ENCODE assay signal across 18 cellular contexts in the genomic region with DNA sequence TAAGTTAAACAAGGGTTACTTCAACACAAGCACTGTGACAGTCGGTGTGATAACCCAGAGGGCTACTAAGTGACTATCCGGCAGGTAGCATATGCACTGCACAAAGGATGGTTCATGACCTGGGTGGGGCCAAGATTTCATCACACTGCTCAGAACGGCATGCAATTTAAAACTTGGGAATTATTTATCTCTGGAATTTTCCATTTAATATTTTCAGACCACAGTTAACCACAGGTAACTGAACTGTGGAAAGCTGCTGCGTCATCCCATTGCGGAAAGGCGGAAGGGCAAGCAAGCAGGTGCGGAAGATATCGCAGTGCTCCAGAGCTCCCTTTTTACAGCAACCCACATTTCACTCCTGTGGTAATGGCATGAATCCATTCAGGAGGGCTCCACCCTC.
"Had no signal": no experiment of that assay in that cellular context is flagged by ENCODE, and none has a peak within 500 bp of the region (broad histone marks: within the 10 kb centered on the region; RNA-seq: fewer than 3 reads in every experiment).

No MANE protein-coding gene starts in this region.

- H3K9me3 ChIP-seq: ascending aorta, uterus had no signal

- H3K27ac Mint-ChIP-seq: activated CD4-positive, alpha-beta T cell treated with anti-CD3 and anti-CD28 coated beads, Interleukin-2, amount 10 ng/mL, durations not matched to agents 24 days and 14 days; activated CD8-positive, alpha-beta T cell treated with anti-CD3 and anti-CD28 coated beads for 36 hours; activated naive CD4-positive, alpha-beta T cell treated with anti-CD3 and anti-CD28 coated beads, Interleukin-2, amount 50 U/mL, for 72 hours; activated T-helper 17 cell treated with anti-CD3 and anti-CD28 coated beads, Interleukin-2, amount 50 U/mL, for 72 hours; memory B cell; neural progenitor cell; stimulated activated memory B cell treated with anti-CD40 and anti-IgM and Interleukin-4, amounts not matched to agents 10 μg/mL and 1 μg/mL and 100 μg/mL, for 72 hours had no signal

- H3K4me3 Mint-ChIP-seq: activated CD4-positive, alpha-beta T cell treated with anti-CD3 and anti-CD28 coated beads, Interleukin-2, amount 10 ng/mL, durations not matched to agents 24 days and 14 days; activated CD8-positive, alpha-beta T cell treated with anti-CD3 and anti-CD28 coated beads for 36 hours; activated T-helper 17 cell treated with anti-CD3 and anti-CD28 coated beads, Interleukin-2, amount 50 U/mL, for 72 hours; memory B cell; naive thymus-derived CD8-positive, alpha-beta T cell; neural progenitor cell; stimulated activated memory B cell treated with anti-CD40 and anti-IgM and Interleukin-4, amounts not matched to agents 10 μg/mL and 1 μg/mL and 100 μg/mL, for 72 hours had no signal

- H3K9me3 Mint-ChIP-seq: activated CD4-positive, alpha-beta T cell treated with anti-CD3 and anti-CD28 coated beads, Interleukin-2, amount 10 ng/mL, durations not matched to agents 24 days and 14 days; activated CD8-positive, alpha-beta T cell treated with anti-CD3 and anti-CD28 coated beads for 36 hours; activated naive CD4-positive, alpha-beta T cell treated with anti-CD3 and anti-CD28 coated beads, Interleukin-2, amount 50 U/mL, for 72 hours; activated T-helper 17 cell treated with anti-CD3 and anti-CD28 coated beads, Interleukin-2, amount 50 U/mL, for 72 hours; memory B cell; neural progenitor cell; stimulated activated memory B cell treated with anti-CD40 and anti-IgM and Interleukin-4, amounts not matched to agents 10 μg/mL and 1 μg/mL and 100 μg/mL, for 72 hours had no signal

- DNase-seq: activated CD4-positive, alpha-beta T cell treated with anti-CD3 and anti-CD28 coated beads, Interleukin-2, amount 10 ng/mL, durations not matched to agents 24 days and 14 days; activated CD8-positive, alpha-beta T cell treated with anti-CD3 and anti-CD28 coated beads for 36 hours; brain microvascular endothelial cell; central memory CD4-positive, alpha-beta T cell; dermis blood vessel endothelial cell; effector CD8-positive, alpha-beta T cell; foreskin keratinocyte; kidney glomerular epithelial cell; naive thymus-derived CD8-positive, alpha-beta T cell; stimulated activated CD4-positive, alpha-beta T cell treated with anti-CD3 and anti-CD28 coated beads, Interleukin-15, amount 100 ng/mL, for 24 hours; uterus had no signal

- H3K4me2 ChIP-seq: neural progenitor cell, smooth muscle cell had no signal

- H3K36me3 Mint-ChIP-seq: activated naive CD4-positive, alpha-beta T cell treated with anti-CD3 and anti-CD28 coated beads, Interleukin-2, amount 50 U/mL, for 72 hours; memory B cell; naive thymus-derived CD8-positive, alpha-beta T cell; neural progenitor cell; stimulated activated memory B cell treated with anti-CD40 and anti-IgM and Interleukin-4, amounts not matched to agents 10 μg/mL and 1 μg/mL and 100 μg/mL, for 72 hours had no signal

- H3K27me3 ChIP-seq: ascending aorta, brain microvascular endothelial cell, foreskin keratinocyte, neural progenitor cell, uterus had no signal

- H3K4me3 ChIP-seq: ascending aorta, neural progenitor cell, smooth muscle cell, uterus had no signal

- H3K36me3 ChIP-seq: ascending aorta, brain microvascular endothelial cell, neural progenitor cell, uterus had no signal

- H3K27ac ChIP-seq: ascending aorta, brain microvascular endothelial cell, foreskin keratinocyte, neural progenitor cell, uterus had no signal

- H2AFZ ChIP-seq: neural progenitor cell had no signal

- H3K9ac ChIP-seq: neural progenitor cell had no signal

- H3K4me1 Mint-ChIP-seq: activated CD4-positive, alpha-beta T cell treated with anti-CD3 and anti-CD28 coated beads, Interleukin-2, amount 10 ng/mL, durations not matched to agents 24 days and 14 days; activated T-helper 17 cell treated with anti-CD3 and anti-CD28 coated beads, Interleukin-2, amount 50 U/mL, for 72 hours; memory B cell; stimulated activated memory B cell treated with anti-CD40 and anti-IgM and Interleukin-4, amounts not matched to agents 10 μg/mL and 1 μg/mL and 100 μg/mL, for 72 hours had no signal

- H3K4me1 ChIP-seq: foreskin keratinocyte had no signal
